ENCODE assay signal across 8 cellular contexts in the genomic region with DNA sequence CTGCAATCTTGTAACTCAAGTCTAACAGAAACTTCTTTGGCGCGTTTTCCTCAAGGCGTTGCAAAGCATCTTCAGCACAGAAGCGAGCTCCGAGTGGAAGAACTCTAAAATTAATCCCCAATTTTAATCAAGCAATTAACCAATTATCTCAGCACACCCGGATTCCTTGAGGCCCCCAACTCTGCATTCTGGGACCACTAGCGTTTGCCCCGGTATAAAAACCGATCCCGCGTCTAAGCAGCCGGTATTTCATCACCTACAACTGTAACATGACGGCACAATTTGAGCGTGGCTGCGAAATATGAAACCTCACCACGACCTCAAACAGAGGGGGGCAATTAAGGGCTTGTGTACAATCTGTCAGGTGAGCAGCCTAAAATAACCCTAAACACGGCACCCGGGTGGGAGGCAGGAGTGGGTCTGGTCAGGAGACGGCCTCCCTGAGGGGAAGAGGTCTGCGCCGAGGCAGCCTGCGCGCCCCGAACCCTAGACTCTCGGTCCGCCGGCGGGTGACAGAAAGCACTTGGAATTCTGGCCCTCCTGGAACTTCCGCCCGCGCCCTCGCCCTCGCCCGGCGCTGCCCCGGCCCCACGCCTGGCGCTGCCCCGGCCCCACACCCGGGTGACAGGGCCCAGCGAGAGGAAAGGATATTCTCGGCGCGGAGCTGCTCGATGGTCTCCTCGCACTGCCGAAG. TPM values are rescaled to one million over a fixed set of nuclear protein-coding genes. Genes with fewer than 3 reads are reported as not detected.
DNase-seq lines count a peak whose midpoint lies in the region; ATAC-seq and TF ChIP-seq lines count a peak whose summit lies in the region.

No MANE protein-coding gene starts in this region.

- peak overlapping the region; percentile 99 for H3K4me3 Mint-ChIP-seq in activated naive CD4-positive, alpha-beta T cell treated with anti-CD3 and anti-CD28 coated beads, Interleukin-2, amount 10 ng/mL, durations not matched to agents 7 days and 5 days

- H3K27me3 Mint-ChIP-seq in activated naive CD4-positive, alpha-beta T cell treated with anti-CD3 and anti-CD28 coated beads, Interleukin-2, amount 10 ng/mL, durations not matched to agents 7 days and 5 days = no peaks in the 10 kb centered on the region

- peaks cover 47% of the 10 kb centered on the region for H3K4me1 Mint-ChIP-seq in activated naive CD4-positive, alpha-beta T cell treated with anti-CD3 and anti-CD28 coated beads, Interleukin-2, amount 10 ng/mL, durations not matched to agents 7 days and 5 days

- H3K36me3 Mint-ChIP-seq in activated naive CD4-positive, alpha-beta T cell treated with anti-CD3 and anti-CD28 coated beads, Interleukin-2, amount 10 ng/mL, durations not matched to agents 7 days and 5 days = peaks cover 40% of the 10 kb centered on the region

- ATAC-seq in GM21576 (IDR thresholded peaks at IDR 0.05; ENCODE audit: unreplicated experiment) = peak; percentile 11
- peak; percentile 52 for ATAC-seq in omental fat pad (ENCODE audit: low FRiP score)

- DNase-seq in DMS 273 (lab: John Stamatoyannopoulos, UW; ENCODE audit: unreplicated experiment) (peak; percentile 87), Peyer's patch (peak; percentile 40 to 81 (median 72)), germinal center (ENCODE audit: low spot score) (peak; percentile 45), omental fat pad (ENCODE audit: low spot score) (no peak)
- peak; percentile 51 for DNase-seq in Jurkat, Clone E6-1 (ENCODE audit: low read depth, low spot score)
- peak; percentile 63 for DNase-seq in activated naive CD4-positive, alpha-beta T cell treated with anti-CD3 and anti-CD28 coated beads, Interleukin-2, amount 10 ng/mL, durations not matched to agents 7 days and 5 days

- under 1% methylated on average over 47 of the region's 47 CpGs for WGBS in urinary bladder

- no peak for TF ChIP-seq POLR2A in Peyer's patch (IDR thresholded peaks at IDR 0.05)

- no peaks in the 10 kb centered on the region for H3K9me3 Mint-ChIP-seq in activated naive CD4-positive, alpha-beta T cell treated with anti-CD3 and anti-CD28 coated beads, Interleukin-2, amount 10 ng/mL, durations not matched to agents 7 days and 5 days

- H3K27ac Mint-ChIP-seq in activated naive CD4-positive, alpha-beta T cell treated with anti-CD3 and anti-CD28 coated beads, Interleukin-2, amount 10 ng/mL, durations not matched to agents 7 days and 5 days = peak overlapping the region; percentile 99

- H3K36me3 ChIP-seq in Peyer's patch (peaks cover 0 to 38% (median 0%) of the 10 kb centered on the region in 3 donors), urinary bladder (ENCODE audit: insufficient read depth) (peaks cover 3% of the 10 kb centered on the region)

- TF ChIP-seq CTCF in Peyer's patch (IDR thresholded peaks at IDR 0.05) (no peak), omental fat pad (IDR thresholded peaks at IDR 0.05) (no peak)

- H3K4me3 ChIP-seq in Jurkat, Clone E6-1 (ENCODE audit: low read length) = peak overlapping the region; percentile 95
- peak overlapping the region; percentile 81 to 94 (median 86) for H3K4me3 ChIP-seq in Peyer's patch
- peak overlapping the region; percentile 68 for H3K4me3 ChIP-seq in urinary bladder (ENCODE audit: low read depth, low read length)

- H3K9me3 ChIP-seq in Peyer's patch = no peaks in the 10 kb centered on the region

- no peaks in the 10 kb centered on the region for H3K27me3 ChIP-seq in Peyer's patch

- H3K27ac ChIP-seq in Peyer's patch = peak overlapping the region; percentile 95 to 99 (median 99)
- peak overlapping the region; percentile 97 for H3K27ac ChIP-seq in urinary bladder (ENCODE audit: low read depth)

- peaks cover 0 to 23% (median 4%) of the 10 kb centered on the region in 4 donors for H3K4me1 ChIP-seq in Peyer's patch
- no peaks in the 10 kb centered on the region for H3K4me1 ChIP-seq in urinary bladder (ENCODE audit: insufficient read depth)

- CTCF ChIA-PET in activated naive CD4-positive, alpha-beta T cell treated with anti-CD3 and anti-CD28 coated beads, Interleukin-2, amount 10 ng/mL, durations not matched to agents 7 days and 5 days (lab: Charles Lee) = interaction anchor here (0.8 to 2.4 kb wide), 2 partner anchors 16 to 101 kb away, joined by 4 to 17 read pairs; no protein-coding TSS in a partner anchor

RNA-seq across cellular contexts. Expression of a gene that starts 0.6 kb away (rescaled TPM):
- 23.6 TPM for polyA plus RNA-seq in Jurkat, Clone E6-1 (2012; ENCODE audit: insufficient read depth, insufficient read length)
- total RNA-seq in Peyer's patch (10 to 100 TPM; 20.5 to 59.4 (median 28.4) TPM), omental fat pad (10 to 100 TPM; 15.4 to 38.5 (median 22.9) TPM), urinary bladder (50.4 TPM)
- 15.9 TPM for polyA plus RNA-seq in urinary bladder

RNA-seq across cellular contexts. Expression of a gene that starts 26.6 kb away (rescaled TPM):
- 183 TPM for polyA plus RNA-seq in Jurkat, Clone E6-1 (2012; ENCODE audit: insufficient read depth, insufficient read length)
- 100 to 1,000 TPM in 3 of 4 donors, 10 to 100 TPM in 1; 78.5 to 455 (median 112) TPM for total RNA-seq in Peyer's patch
- total RNA-seq in omental fat pad = 100 to 1,000 TPM in 2 of 4 donors, 10 to 100 TPM in 2; 59.4 to 126 (median 100.0) TPM
- total RNA-seq in urinary bladder = 87.4 TPM
- polyA plus RNA-seq in urinary bladder = 55.5 TPM

RNA-seq across cellular contexts. Expression of a gene that starts 26.9 kb away (rescaled TPM):
- polyA plus RNA-seq in Jurkat, Clone E6-1 (2012; ENCODE audit: insufficient read depth, insufficient read length) = 44.6 TPM
- 10 to 100 TPM; 21.3 to 80.0 (median 28.2) TPM for total RNA-seq in Peyer's patch
- total RNA-seq in omental fat pad = 10 to 100 TPM in 3 of 4 donors, 1 to 10 TPM in 1; 7.4 to 24.4 (median 11.9) TPM
- 73.9 TPM for total RNA-seq in urinary bladder
- polyA plus RNA-seq in urinary bladder = 4.4 TPM
